Comparison of ENCODE assay signal across 14 cellular contexts in the genomic region with DNA sequence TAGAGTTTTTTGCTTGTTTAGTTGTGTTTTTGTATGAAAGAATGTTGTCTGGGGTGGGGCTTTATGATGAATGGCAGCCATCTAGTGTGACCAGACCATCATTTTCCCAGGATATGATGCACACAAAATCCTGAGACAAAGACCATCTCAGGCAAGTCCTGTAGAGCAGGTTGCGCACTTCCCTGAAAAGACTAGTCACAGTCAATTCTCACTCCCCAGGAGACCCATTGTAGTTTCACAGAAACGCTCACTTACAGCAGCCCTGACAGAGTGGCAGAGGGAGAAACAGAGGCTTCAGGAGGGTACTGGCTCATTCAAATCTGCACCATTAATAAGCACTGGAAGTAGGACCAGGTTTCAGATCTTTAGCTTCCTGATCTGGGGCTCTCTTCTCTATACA.
"Had no signal": no experiment of that assay in that cellular context is flagged by ENCODE, and none has a peak within 500 bp of the region (broad histone marks: within the 10 kb centered on the region; RNA-seq: fewer than 3 reads in every experiment).

No MANE protein-coding gene starts in this region.

- H3K27me3 Mint-ChIP-seq: activated naive CD8-positive, alpha-beta T cell treated with anti-CD3 and anti-CD28 coated beads for 36 hours had no signal

- H3K4me3 ChIP-seq: cardiac muscle cell had no signal

- H3K9me3 Mint-ChIP-seq: activated naive CD8-positive, alpha-beta T cell treated with anti-CD3 and anti-CD28 coated beads for 36 hours had no signal

- H3K36me3 Mint-ChIP-seq: activated naive CD8-positive, alpha-beta T cell treated with anti-CD3 and anti-CD28 coated beads for 36 hours had no signal

- H3K4me1 ChIP-seq: foreskin keratinocyte had no signal

- H3K27ac Mint-ChIP-seq: activated naive CD8-positive, alpha-beta T cell treated with anti-CD3 and anti-CD28 coated beads for 36 hours; naive thymus-derived CD8-positive, alpha-beta T cell had no signal

- H3K36me3 ChIP-seq: cardiac muscle cell had no signal

- H3K27ac ChIP-seq: cardiac muscle cell, foreskin keratinocyte had no signal

- H3K4me3 Mint-ChIP-seq: activated naive CD8-positive, alpha-beta T cell treated with anti-CD3 and anti-CD28 coated beads for 36 hours; naive thymus-derived CD8-positive, alpha-beta T cell had no signal

- H3K27me3 ChIP-seq: cardiac muscle cell, foreskin keratinocyte had no signal

- DNase-seq: activated gamma-delta T cell treated with Interleukin-2 at 50 U/mL for 16 hours; activated naive CD8-positive, alpha-beta T cell treated with anti-CD3 and anti-CD28 coated beads for 36 hours; amniotic stem cell; dermis blood vessel endothelial cell; effector memory CD4-positive, alpha-beta T cell; foreskin keratinocyte; hippocampal formation; naive thymus-derived CD8-positive, alpha-beta T cell; stimulated activated CD4-positive, alpha-beta T cell treated with anti-CD3 and anti-CD28 coated beads, Interleukin-12 subunit alpha, Interleukin-12 subunit beta, amount 100 ng/mL, for 4 hours; stimulated activated CD4-positive, alpha-beta T cell treated with anti-CD3 and anti-CD28 coated beads, Interleukin-1b, Interleukin-23, amount 100 ng/mL, for 48 hours; stimulated activated CD8-positive, alpha-beta memory T cell treated with anti-CD3 and anti-CD28 coated beads, Interleukin-4, amount 100 ng/mL, for 48 hours; stimulated activated naive CD4-positive, alpha-beta T cell had no signal

- ATAC-seq: activated CD4-positive, CD25-positive, alpha-beta regulatory T cell treated with anti-CD3 and anti-CD28 coated beads, Interleukin-2, amount 50 U/mL, for 24 hours; foreskin keratinocyte; naive thymus-derived CD8-positive, alpha-beta T cell had no signal
